ENCODE assay signal across 8 cellular contexts in genomic region chr4:113756005-113756410, GRCh38. TPM values are rescaled to one million over a fixed set of nuclear protein-coding genes. Genes with fewer than 3 reads are reported as not detected.
DNase-seq lines count a peak whose midpoint lies in the region; ATAC-seq lines count a peak whose summit lies in the region.

No MANE protein-coding gene starts in this region.

- ATAC-seq in GM19452 (IDR thresholded peaks at IDR 0.05; ENCODE audit: unreplicated experiment) (peak; percentile 81), HG03378 (IDR thresholded peaks at IDR 0.05; ENCODE audit: unreplicated experiment) (peak; percentile 95)
- ATAC-seq in activated naive CD8-positive, alpha-beta T cell treated with anti-CD3 and anti-CD28 coated beads, Interleukin-2, amount 10 ng/mL, durations not matched to agents 7 days and 5 days (ENCODE audit: low read depth): peak; percentile 71
- ATAC-seq in stimulated activated naive B cell treated with anti-CD40 and anti-IgM and Interleukin-4, amounts not matched to agents 10 μg/mL and 1 μg/mL and 100 μg/mL, for 72 hours (replicated peaks): peak; percentile 90 to 91

- peaks cover 30% of the 10 kb centered on the region for H3K4me1 Mint-ChIP-seq in activated naive CD8-positive, alpha-beta T cell treated with anti-CD3 and anti-CD28 coated beads, Interleukin-2, amount 10 ng/mL, durations not matched to agents 7 days and 5 days
- H3K4me1 Mint-ChIP-seq in stimulated activated naive B cell treated with anti-CD40 and anti-IgM and Interleukin-4, amounts not matched to agents 10 μg/mL and 1 μg/mL and 100 μg/mL, for 72 hours: peaks cover 20 to 41% of the 10 kb centered on the region in 2 donors

- no peaks in the 10 kb centered on the region for H3K9me3 ChIP-seq in effector memory CD4-positive, alpha-beta T cell (ENCODE audit: control insufficient read depth, low read length)

- H3K27ac ChIP-seq in effector memory CD4-positive, alpha-beta T cell (ENCODE audit: insufficient read depth, low read length, poor library complexity, severe bottlenecking): no peak overlapping the region

- no peak overlapping the region for H3K4me3 ChIP-seq in effector memory CD4-positive, alpha-beta T cell (ENCODE audit: insufficient read depth, low read depth, low read length, poor library complexity, severe bottlenecking)

- POLR2A ChIA-PET in activated naive CD8-positive, alpha-beta T cell treated with anti-CD3 and anti-CD28 coated beads, Interleukin-2, amount 10 ng/mL, durations not matched to agents 7 days and 5 days (lab: Charles Lee): no interaction called here

- DNase-seq in EL: peak; percentile 84
- DNase-seq in activated naive CD8-positive, alpha-beta T cell treated with anti-CD3 and anti-CD28 coated beads, Interleukin-2, amount 10 ng/mL, durations not matched to agents 7 days and 5 days: no peak
- no peak for DNase-seq in stimulated activated naive B cell treated with anti-CD40 and anti-IgM and Interleukin-4, amounts not matched to agents 10 μg/mL and 1 μg/mL and 100 μg/mL, for 72 hours
- no peak for DNase-seq in iPS-NIHi11 (ENCODE audit: low spot score)
- DNase-seq in effector CD4-positive, alpha-beta T cell: no peak
- DNase-seq in effector memory CD4-positive, alpha-beta T cell: no peak

- peak overlapping the region; percentile 61 for H3K4me3 Mint-ChIP-seq in activated naive CD8-positive, alpha-beta T cell treated with anti-CD3 and anti-CD28 coated beads, Interleukin-2, amount 10 ng/mL, durations not matched to agents 7 days and 5 days
- H3K4me3 Mint-ChIP-seq in stimulated activated naive B cell treated with anti-CD40 and anti-IgM and Interleukin-4, amounts not matched to agents 10 μg/mL and 1 μg/mL and 100 μg/mL, for 72 hours: no peak overlapping the region

- H3K4me1 ChIP-seq in effector memory CD4-positive, alpha-beta T cell (ENCODE audit: control insufficient read depth, insufficient read depth, low read length, poor library complexity, severe bottlenecking): no peaks in the 10 kb centered on the region

- no peaks in the 10 kb centered on the region for H3K9me3 Mint-ChIP-seq in activated naive CD8-positive, alpha-beta T cell treated with anti-CD3 and anti-CD28 coated beads, Interleukin-2, amount 10 ng/mL, durations not matched to agents 7 days and 5 days
- peaks cover 0 to under 1% of the 10 kb centered on the region in 2 donors for H3K9me3 Mint-ChIP-seq in stimulated activated naive B cell treated with anti-CD40 and anti-IgM and Interleukin-4, amounts not matched to agents 10 μg/mL and 1 μg/mL and 100 μg/mL, for 72 hours

- no peaks in the 10 kb centered on the region for H3K36me3 ChIP-seq in effector memory CD4-positive, alpha-beta T cell (ENCODE audit: control insufficient read depth, insufficient read depth, low read length)

- H3K27ac Mint-ChIP-seq in activated naive CD8-positive, alpha-beta T cell treated with anti-CD3 and anti-CD28 coated beads, Interleukin-2, amount 10 ng/mL, durations not matched to agents 7 days and 5 days: peak overlapping the region; percentile 65
- H3K27ac Mint-ChIP-seq in stimulated activated naive B cell treated with anti-CD40 and anti-IgM and Interleukin-4, amounts not matched to agents 10 μg/mL and 1 μg/mL and 100 μg/mL, for 72 hours: no peak overlapping the region

- H3K36me3 Mint-ChIP-seq in activated naive CD8-positive, alpha-beta T cell treated with anti-CD3 and anti-CD28 coated beads, Interleukin-2, amount 10 ng/mL, durations not matched to agents 7 days and 5 days: peaks cover 20% of the 10 kb centered on the region
- H3K36me3 Mint-ChIP-seq in stimulated activated naive B cell treated with anti-CD40 and anti-IgM and Interleukin-4, amounts not matched to agents 10 μg/mL and 1 μg/mL and 100 μg/mL, for 72 hours: peaks cover 20 to 37% of the 10 kb centered on the region in 2 donors

- H3K27me3 ChIP-seq in effector memory CD4-positive, alpha-beta T cell (replicated peaks; ENCODE audit: control insufficient read depth, insufficient read depth, low read length, poor library complexity, severe bottlenecking): no peaks in the 10 kb centered on the region

- H3K27me3 Mint-ChIP-seq in activated naive CD8-positive, alpha-beta T cell treated with anti-CD3 and anti-CD28 coated beads, Interleukin-2, amount 10 ng/mL, durations not matched to agents 7 days and 5 days: no peaks in the 10 kb centered on the region
- H3K27me3 Mint-ChIP-seq in stimulated activated naive B cell treated with anti-CD40 and anti-IgM and Interleukin-4, amounts not matched to agents 10 μg/mL and 1 μg/mL and 100 μg/mL, for 72 hours: no peaks in the 10 kb centered on the region

RNA-seq across cellular contexts. Expression of gene CAMK2D, which starts 5.5 kb away (rescaled TPM):
- 10 to 100 TPM; 34.8 to 35.5 TPM for total RNA-seq in activated naive CD8-positive, alpha-beta T cell treated with anti-CD3 and anti-CD28 coated beads, Interleukin-2, amount 10 ng/mL, durations not matched to agents 7 days and 5 days
